Comparison of ENCODE assay signal across 9 cellular contexts in genomic region chr17:15340966-15341365, GRCh38. TPM values are rescaled to one million over a fixed set of nuclear protein-coding genes. Genes with fewer than 3 reads are reported as not detected.
DNase-seq lines count a peak whose midpoint lies in the region; ATAC-seq and TF ChIP-seq lines count a peak whose summit lies in the region.
"Had no signal": no experiment of that assay in that cellular context is flagged by ENCODE, and none has a peak within 500 bp of the region (broad histone marks: within the 10 kb centered on the region; RNA-seq: fewer than 3 reads in every experiment).

No MANE protein-coding gene starts in this region.

- H3K36me3 ChIP-seq in BE2C = no peaks in the 10 kb centered on the region
- H3K36me3 ChIP-seq in neuron (ENCODE audit: insufficient read depth, low read length) = no peaks in the 10 kb centered on the region
- H3K36me3 ChIP-seq in MM.1S (replicated peaks; ENCODE audit: insufficient read depth, low read length) = no peaks in the 10 kb centered on the region

- no peaks in the 10 kb centered on the region for H3K27me3 ChIP-seq in BE2C
- peaks cover 42% of the 10 kb centered on the region for H3K27me3 ChIP-seq in neuron (ENCODE audit: insufficient read depth, low read length)
- no peaks in the 10 kb centered on the region for H3K27me3 ChIP-seq in MM.1S (replicated peaks; ENCODE audit: insufficient read depth, low read length)

- peak; percentile 38 for ATAC-seq in SK-N-SH treated with all-trans-retinoic acid at 6 μM for 48 hours

- H3K9me2 ChIP-seq in MM.1S (replicated peaks; ENCODE audit: insufficient read depth, low read length) = no peaks in the 10 kb centered on the region

- H4K20me1 ChIP-seq in MM.1S (ENCODE audit: insufficient read depth, low read length) = no peaks in the 10 kb centered on the region

- H3K9me3 ChIP-seq in BE2C (no peaks in the 10 kb centered on the region), neuron (ENCODE audit: low read length) (no peaks in the 10 kb centered on the region), MM.1S (replicated peaks; ENCODE audit: insufficient read depth, low read length) (no peaks in the 10 kb centered on the region)

- H3K79me2 ChIP-seq in MM.1S (ENCODE audit: low read length) = no peaks in the 10 kb centered on the region

- H3K4me2 ChIP-seq in MM.1S (ENCODE audit: low read depth, low read length) = no peak overlapping the region

- H3K4me3 ChIP-seq in BE2C (ENCODE audit: low read depth, low read length) = peak overlapping the region; percentile 70
- H3K4me3 ChIP-seq in fibroblast of the aortic adventitia (ENCODE audit: low read depth, low read length) = peak overlapping the region; percentile 57
- peak overlapping the region; percentile 46 for H3K4me3 ChIP-seq in neuron (ENCODE audit: low read length)
- no peak overlapping the region for H3K4me3 ChIP-seq in MM.1S (ENCODE audit: low read length)

- no peaks in the 10 kb centered on the region for H3F3A ChIP-seq in MM.1S (ENCODE audit: insufficient read depth, low read length)

- TF ChIP-seq CTCF in BE2C (IDR thresholded peaks at IDR 0.05; ENCODE audit: low read depth, low read length) (no peak), fibroblast of the aortic adventitia (IDR thresholded peaks at IDR 0.05; ENCODE audit: insufficient read depth, low read length) (no peak), MM.1S (IDR thresholded peaks at IDR 0.05; ENCODE audit: low read length) (no peak)

- no peak overlapping the region for H3K9ac ChIP-seq in MM.1S (ENCODE audit: low read length)

- no peaks in the 10 kb centered on the region for H3K4me1 ChIP-seq in BE2C
- no peaks in the 10 kb centered on the region for H3K4me1 ChIP-seq in neuron (ENCODE audit: insufficient read depth, low read length)
- no peaks in the 10 kb centered on the region for H3K4me1 ChIP-seq in MM.1S (ENCODE audit: low read length)

- peak overlapping the region; percentile 70 for H2AFZ ChIP-seq in neuron (ENCODE audit: low read depth, low read length)
- H2AFZ ChIP-seq in MM.1S (ENCODE audit: low read length) = no peak overlapping the region

- H3K27ac ChIP-seq in MM.1S (ENCODE audit: low read length) = no peak overlapping the region
- H3K27ac ChIP-seq: RWPE1 had no signal

- DNase-seq in BE2C (no peak), fibroblast of the aortic adventitia (ENCODE audit: low read depth) (no peak), MM.1S (no peak), DMS114 treated with DMSO at 0.1 percent for 48 hours (lab: John Stamatoyannopoulos, UW; ENCODE audit: unreplicated experiment) (no peak), hippocampal formation (lab: John Stamatoyannopoulos, UW) (no peak)
- DNase-seq in stimulated activated naive CD4-positive, alpha-beta T cell (lab: John Stamatoyannopoulos, UW) = no peak

TF ChIP-seq in SK-N-SH treated with all-trans-retinoic acid at 6 μM for 48 hours, 23 proteins besides CTCF, POLR2A, EP300 and RAD21 (continues in another document):
- TF ChIP-seq GLIS3 (CRISPR knock-in tag; IDR thresholded peaks at IDR 0.05) (no peak), BACH2 (CRISPR knock-in tag; IDR thresholded peaks at IDR 0.05; ENCODE audit: borderline replicate concordance) (no peak), ZNF8 (CRISPR knock-in tag; IDR thresholded peaks at IDR 0.05) (no peak), SNAI2 (CRISPR knock-in tag; IDR thresholded peaks at IDR 0.05) (no peak), ISL1 (CRISPR knock-in tag; IDR thresholded peaks at IDR 0.05) (no peak), RARB (CRISPR knock-in tag; IDR thresholded peaks at IDR 0.05) (no peak), ZFP3 (CRISPR knock-in tag; IDR thresholded peaks at IDR 0.05) (no peak), ARNTL (CRISPR knock-in tag; IDR thresholded peaks at IDR 0.05; ENCODE audit: borderline replicate concordance, low read depth) (no peak), TOX (CRISPR knock-in tag; IDR thresholded peaks at IDR 0.05; ENCODE audit: borderline replicate concordance) (no peak), TSHZ2 (CRISPR knock-in tag; IDR thresholded peaks at IDR 0.05) (no peak), ZNF565 (CRISPR knock-in tag; conservative IDR thresholded peaks at IDR 0.05; ENCODE audit: low read depth) (no peak), ESRRG (CRISPR knock-in tag; IDR thresholded peaks at IDR 0.05) (no peak), TCF4 (CRISPR knock-in tag; IDR thresholded peaks at IDR 0.05; ENCODE audit: borderline replicate concordance) (no peak), ZNF70 (CRISPR knock-in tag; IDR thresholded peaks at IDR 0.05) (no peak)
- TF ChIP-seq, protein P1, sequence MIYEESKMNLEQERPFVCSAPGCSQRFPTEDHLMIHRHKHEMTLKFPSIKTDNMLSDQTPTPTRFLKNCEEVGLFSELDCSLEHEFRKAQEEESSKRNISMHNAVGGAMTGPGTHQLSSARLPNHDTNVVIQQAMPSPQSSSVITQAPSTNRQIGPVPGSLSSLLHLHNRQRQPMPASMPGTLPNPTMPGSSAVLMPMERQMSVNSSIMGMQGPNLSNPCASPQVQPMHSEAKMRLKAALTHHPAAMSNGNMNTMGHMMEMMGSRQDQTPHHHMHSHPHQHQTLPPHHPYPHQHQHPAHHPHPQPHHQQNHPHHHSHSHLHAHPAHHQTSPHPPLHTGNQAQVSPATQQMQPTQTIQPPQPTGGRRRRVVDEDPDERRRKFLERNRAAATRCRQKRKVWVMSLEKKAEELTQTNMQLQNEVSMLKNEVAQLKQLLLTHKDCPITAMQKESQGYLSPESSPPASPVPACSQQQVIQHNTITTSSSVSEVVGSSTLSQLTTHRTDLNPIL (CRISPR knock-in tag; IDR thresholded peaks at IDR 0.05; ENCODE audit: low read depth) = no peak
- TF ChIP-seq, protein P2, sequence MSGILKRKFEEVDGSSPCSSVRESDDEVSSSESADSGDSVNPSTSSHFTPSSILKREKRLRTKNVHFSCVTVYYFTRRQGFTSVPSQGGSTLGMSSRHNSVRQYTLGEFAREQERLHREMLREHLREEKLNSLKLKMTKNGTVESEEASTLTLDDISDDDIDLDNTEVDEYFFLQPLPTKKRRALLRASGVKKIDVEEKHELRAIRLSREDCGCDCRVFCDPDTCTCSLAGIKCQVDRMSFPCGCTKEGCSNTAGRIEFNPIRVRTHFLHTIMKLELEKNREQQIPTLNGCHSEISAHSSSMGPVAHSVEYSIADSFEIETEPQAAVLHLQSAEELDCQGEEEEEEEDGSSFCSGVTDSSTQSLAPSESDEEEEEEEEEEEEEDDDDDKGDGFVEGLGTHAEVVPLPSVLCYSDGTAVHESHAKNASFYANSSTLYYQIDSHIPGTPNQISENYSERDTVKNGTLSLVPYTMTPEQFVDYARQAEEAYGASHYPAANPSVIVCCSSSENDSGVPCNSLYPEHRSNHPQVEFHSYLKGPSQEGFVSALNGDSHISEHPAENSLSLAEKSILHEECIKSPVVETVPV (CRISPR knock-in tag; IDR thresholded peaks at IDR 0.05) = no peak
- TF ChIP-seq, protein P3, sequence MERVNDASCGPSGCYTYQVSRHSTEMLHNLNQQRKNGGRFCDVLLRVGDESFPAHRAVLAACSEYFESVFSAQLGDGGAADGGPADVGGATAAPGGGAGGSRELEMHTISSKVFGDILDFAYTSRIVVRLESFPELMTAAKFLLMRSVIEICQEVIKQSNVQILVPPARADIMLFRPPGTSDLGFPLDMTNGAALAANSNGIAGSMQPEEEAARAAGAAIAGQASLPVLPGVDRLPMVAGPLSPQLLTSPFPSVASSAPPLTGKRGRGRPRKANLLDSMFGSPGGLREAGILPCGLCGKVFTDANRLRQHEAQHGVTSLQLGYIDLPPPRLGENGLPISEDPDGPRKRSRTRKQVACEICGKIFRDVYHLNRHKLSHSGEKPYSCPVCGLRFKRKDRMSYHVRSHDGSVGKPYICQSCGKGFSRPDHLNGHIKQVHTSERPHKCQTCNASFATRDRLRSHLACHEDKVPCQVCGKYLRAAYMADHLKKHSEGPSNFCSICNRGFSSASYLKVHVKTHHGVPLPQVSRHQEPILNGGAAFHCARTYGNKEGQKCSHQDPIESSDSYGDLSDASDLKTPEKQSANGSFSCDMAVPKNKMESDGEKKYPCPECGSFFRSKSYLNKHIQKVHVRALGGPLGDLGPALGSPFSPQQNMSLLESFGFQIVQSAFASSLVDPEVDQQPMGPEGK (CRISPR knock-in tag; IDR thresholded peaks at IDR 0.05; ENCODE audit: borderline replicate concordance) = no peak

RNA-seq across cellular contexts. Expression of gene TEKT3, which starts 0.4 kb away (rescaled TPM):
- 2.2 TPM for polyA plus RNA-seq in BE2C (2012; ENCODE audit: insufficient read depth, insufficient read length, low read depth)
- total RNA-seq in fibroblast of the aortic adventitia (ENCODE audit: low replicate concordance) = 0.63 TPM in 1 of 2 replicates, not detected in the other
